Comparison of ENCODE assay signal across 35 cellular contexts in genomic region chr6:32367641-32368040, GRCh38. TPM values are rescaled to one million over a fixed set of nuclear protein-coding genes. Genes with fewer than 3 reads are reported as not detected.
"Had no signal": no experiment of that assay in that cellular context is flagged by ENCODE, and none has a peak within 500 bp of the region (broad histone marks: within the 10 kb centered on the region; RNA-seq: fewer than 3 reads in every experiment).

No MANE protein-coding gene starts in this region.

- H3K4me3 ChIP-seq: colonic mucosa, esophagus squamous epithelium, gastrocnemius medialis, heart right ventricle, left lung, lower lobe of right lung, mucosa of descending colon had no signal

- H3K9me3 Mint-ChIP-seq: dendritic cell treated with granulocyte-macrophage colony-stimulating factor and Interleukin-4, amounts not matched to agents 40 ng/mL and 50 ng/mL, for 4 days; effector memory CD8-positive, alpha-beta T cell; endodermal cell had no signal

- H3K27me3 ChIP-seq: colonic mucosa, esophagus squamous epithelium, gastrocnemius medialis, heart right ventricle, left lung had no signal

- FAIRE-seq: endometrium, islet of Langerhans, keratinocyte had no signal

- H3K4me1 ChIP-seq: colonic mucosa, esophagus squamous epithelium, gastrocnemius medialis, left lung, lower lobe of right lung had no signal

- H3K9me3 ChIP-seq: colonic mucosa, esophagus squamous epithelium, gastrocnemius medialis, left lung, lower lobe of right lung, mucosa of descending colon had no signal

- H3K27ac Mint-ChIP-seq: dendritic cell treated with granulocyte-macrophage colony-stimulating factor and Interleukin-4, amounts not matched to agents 40 ng/mL and 50 ng/mL, for 4 days; effector memory CD8-positive, alpha-beta T cell; endodermal cell; mesothelial cell of epicardium had no signal

- H3K4me3 Mint-ChIP-seq: dendritic cell treated with granulocyte-macrophage colony-stimulating factor and Interleukin-4, amounts not matched to agents 40 ng/mL and 50 ng/mL, for 4 days; effector memory CD8-positive, alpha-beta T cell; endodermal cell; mesothelial cell of epicardium; naive B cell had no signal

- H3K27ac ChIP-seq: colonic mucosa, epithelial cell of prostate, esophagus squamous epithelium, gastrocnemius medialis, heart right ventricle, left lung, lower lobe of right lung had no signal

- DNase-seq: colonic mucosa; cortex of kidney; effector CD8-positive, alpha-beta T cell; effector memory CD8-positive, alpha-beta T cell; endodermal cell; erythroblast; esophagus squamous epithelium; foreskin fibroblast; foreskin melanocyte; gastrocnemius medialis; glutamatergic neuron; head of caudate nucleus; heart right ventricle; hippocampal formation; left cardiac atrium; left lung; left ventricle myocardium superior; lower lobe of right lung; mesenchymal stem cell; mucosa of descending colon; naive B cell had no signal

- ATAC-seq: effector memory CD8-positive, alpha-beta T cell; esophagus mucosa; gastrocnemius medialis; heart right ventricle; left cardiac atrium; left lung; left ventricle myocardium superior; lower lobe of right lung; mucosa of descending colon had no signal

- H3K4me1 Mint-ChIP-seq: endodermal cell, mesothelial cell of epicardium, naive B cell had no signal

- H3K36me3 ChIP-seq: colonic mucosa, esophagus squamous epithelium, gastrocnemius medialis, heart right ventricle, left lung, lower lobe of right lung had no signal

RNA-seq across cellular contexts. Expression of gene TSBP1, which starts 4.1 kb away (rescaled TPM):
- total RNA-seq: colonic mucosa, dermis microvascular lymphatic vessel endothelial cell, endodermal cell, esophagus mucosa, esophagus squamous epithelium, gastrocnemius medialis, glomerular endothelial cell, heart right ventricle, kidney epithelial cell, left cardiac atrium, left lung, left ventricle myocardium superior, lower leg skin, lower lobe of right lung, lung microvascular endothelial cell, mesenteric fat pad, mesothelial cell of epicardium, mucosa of descending colon, myocyte had no signal
- polyA plus RNA-seq: heart right ventricle, keratinocyte had no signal

RNA-seq across cellular contexts. Expression of gene BTNL2, which starts 39.3 kb away (rescaled TPM):
- total RNA-seq: colonic mucosa, dermis microvascular lymphatic vessel endothelial cell, endodermal cell, esophagus mucosa, esophagus squamous epithelium, gastrocnemius medialis, glomerular endothelial cell, heart right ventricle, kidney epithelial cell, left cardiac atrium, left lung, left ventricle myocardium superior, lower leg skin, lower lobe of right lung, lung microvascular endothelial cell, mesenteric fat pad, mesothelial cell of epicardium, mucosa of descending colon, myocyte had no signal
- polyA plus RNA-seq: heart right ventricle, keratinocyte had no signal
